8 cellular contexts compared by ENCODE assay signal in the genomic region with DNA sequence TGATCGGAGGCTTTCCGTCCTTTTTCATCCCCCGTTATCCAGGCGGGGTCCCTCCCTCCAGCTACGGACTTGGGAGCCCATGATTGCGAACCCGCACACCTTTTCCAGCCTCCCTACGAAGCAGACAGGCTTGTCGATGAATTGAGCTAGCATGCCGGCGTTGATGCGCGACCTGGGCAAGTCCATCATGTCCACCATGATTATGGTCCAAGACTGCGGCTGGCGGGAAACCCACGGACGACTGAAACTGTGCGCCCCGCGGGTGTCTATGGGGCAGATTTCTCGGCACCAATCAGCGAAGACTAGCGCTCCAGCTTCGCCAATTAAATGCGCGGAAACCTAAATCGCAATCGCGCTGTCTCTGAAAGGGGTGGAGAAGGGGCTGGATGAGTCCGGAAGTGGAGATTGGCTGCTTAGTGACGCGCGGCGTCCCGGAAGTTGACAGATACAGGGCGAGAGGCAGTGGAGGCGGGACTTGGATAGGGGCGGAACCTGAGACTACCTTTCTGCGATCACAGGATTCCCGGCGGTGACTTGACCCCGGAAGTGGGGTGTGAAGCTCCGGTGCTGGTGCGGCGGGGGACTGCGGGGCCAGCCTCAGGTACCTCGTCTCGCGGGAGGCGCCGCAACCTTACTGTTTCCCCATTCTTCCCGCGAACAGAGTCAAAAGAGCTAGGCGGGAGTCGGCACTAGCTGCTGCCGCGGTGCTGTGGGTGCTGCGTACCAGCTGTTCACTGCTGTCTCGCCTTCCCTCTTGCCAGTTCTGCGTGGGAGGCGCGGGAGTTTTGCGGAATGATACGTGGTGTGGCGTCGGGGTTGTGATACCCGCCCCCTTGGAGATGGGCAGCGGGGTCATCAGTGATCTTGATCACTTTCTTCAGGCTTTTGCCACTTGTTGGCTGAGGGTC. TPM values are rescaled to one million over a fixed set of nuclear protein-coding genes. Genes with fewer than 3 reads are reported as not detected.
A peak's percentile ranks its signal among the peaks of the same experiment; 100 is the strongest.
DNase-seq lines count a peak whose midpoint lies in the region; ATAC-seq and TF ChIP-seq lines count a peak whose summit lies in the region.

A gene (plus strand): TSS at position 532 of the 908 bp plus-strand sequence. CDS start 32,620 bp downstream, outside the sequence.

- no peaks in the 10 kb centered on the region for H3K4me1 ChIP-seq in RWPE2 (ENCODE audit: insufficient read depth, poor library complexity, severe bottlenecking)

- H3K27ac Mint-ChIP-seq in activated T-helper 2 cell treated with anti-CD3 and anti-CD28 coated beads, Interferon-gamma antibody, Interleukin-2, Interleukin-4, amounts not matched to agents 10 μg/mL and 5 μg/mL and 100 μg/mL, durations not matched to agents 14 hours and 24 hours and 36 hours, result peak within 1 kb of the TSS; percentile 99
- H3K27ac Mint-ChIP-seq in naive thymus-derived CD8-positive, alpha-beta T cell, result peak within 1 kb of the TSS; percentile 94 to 100 (median 98)

- peaks cover 31% of the 10 kb centered on the region for H3K4me1 Mint-ChIP-seq in activated T-helper 2 cell treated with anti-CD3 and anti-CD28 coated beads, Interferon-gamma antibody, Interleukin-2, Interleukin-4, amounts not matched to agents 10 μg/mL and 5 μg/mL and 100 μg/mL, durations not matched to agents 14 hours and 24 hours and 36 hours (ENCODE audit: low read depth)
- H3K4me1 Mint-ChIP-seq in naive thymus-derived CD8-positive, alpha-beta T cell, result peaks cover 16 to 55% (median 50%) of the 10 kb centered on the region in 4 donors

- intact Hi-C loops in activated T-helper 2 cell treated with anti-CD3 and anti-CD28 coated beads, Interferon-gamma antibody, Interleukin-2, Interleukin-4, amounts not matched to agents 10 μg/mL and 5 μg/mL and 100 μg/mL, durations not matched to agents 14 hours and 24 hours and 36 hours (cut with micrococcal nuclease), result loop anchor here (1.0 to 2.0 kb wide), 12 partner anchors 13 to 593 kb away; a partner anchor contains a TSS

- ATAC-seq in RWPE2 (ENCODE audit: low read depth), result peak; percentile 96
- peak; percentile 87 to 88 for ATAC-seq in naive thymus-derived CD8-positive, alpha-beta T cell

- POLR2A ChIA-PET in naive thymus-derived CD8-positive, alpha-beta T cell (lab: Charles Lee), result interaction anchor here (0.6 to 2.8 kb wide), 13 partner anchors 11 to 579 kb away, joined by 3 to 35 read pairs (median 4); a partner anchor contains a TSS

- no peaks in the 10 kb centered on the region for H3K9me3 ChIP-seq in RWPE2 (ENCODE audit: severe bottlenecking)

- no peaks in the 10 kb centered on the region for H3K9me3 Mint-ChIP-seq in activated T-helper 2 cell treated with anti-CD3 and anti-CD28 coated beads, Interferon-gamma antibody, Interleukin-2, Interleukin-4, amounts not matched to agents 10 μg/mL and 5 μg/mL and 100 μg/mL, durations not matched to agents 14 hours and 24 hours and 36 hours
- H3K9me3 Mint-ChIP-seq in naive thymus-derived CD8-positive, alpha-beta T cell, result no peaks in the 10 kb centered on the region

- DNase-seq in EH (ENCODE audit: low read depth), result peak; percentile 99
- DNase-seq in H4 (ENCODE audit: low spot score), result peak; percentile 100
- peak; percentile 100 for DNase-seq in LoVo (ENCODE audit: low spot score)
- DNase-seq in RWPE2 (ENCODE audit: low spot score), result peak; percentile 99
- DNase-seq in activated T-helper 2 cell treated with anti-CD3 and anti-CD28 coated beads, Interferon-gamma antibody, Interleukin-2, Interleukin-4, amounts not matched to agents 10 μg/mL and 5 μg/mL and 100 μg/mL, durations not matched to agents 14 hours and 24 hours and 36 hours (ENCODE audit: low spot score), result peak; percentile 99
- DNase-seq in fibroblast of mammary gland (ENCODE audit: low read depth), result peak; percentile 98
- DNase-seq in naive thymus-derived CD8-positive, alpha-beta T cell, result peak; percentile 87 to 99 (median 99)
- DNase-seq in stimulated activated naive CD4-positive, alpha-beta T cell (lab: John Stamatoyannopoulos, UW), result peak; percentile 93 to 100 (median 98)

- H3K27me3 Mint-ChIP-seq in activated T-helper 2 cell treated with anti-CD3 and anti-CD28 coated beads, Interferon-gamma antibody, Interleukin-2, Interleukin-4, amounts not matched to agents 10 μg/mL and 5 μg/mL and 100 μg/mL, durations not matched to agents 14 hours and 24 hours and 36 hours (ENCODE audit: low read depth), result no peaks in the 10 kb centered on the region
- no peaks in the 10 kb centered on the region for H3K27me3 Mint-ChIP-seq in naive thymus-derived CD8-positive, alpha-beta T cell

- no peaks in the 10 kb centered on the region for H3K27me3 ChIP-seq in RWPE2 (ENCODE audit: insufficient read depth, poor library complexity, severe bottlenecking)

- peak within 1 kb of the TSS; percentile 94 for H3K4me3 Mint-ChIP-seq in activated T-helper 2 cell treated with anti-CD3 and anti-CD28 coated beads, Interferon-gamma antibody, Interleukin-2, Interleukin-4, amounts not matched to agents 10 μg/mL and 5 μg/mL and 100 μg/mL, durations not matched to agents 14 hours and 24 hours and 36 hours (ENCODE audit: low read depth)
- H3K4me3 Mint-ChIP-seq in naive thymus-derived CD8-positive, alpha-beta T cell, result peak within 1 kb of the TSS; percentile 90 to 99 (median 97)

- peaks cover 62% of the 10 kb centered on the region for H3K36me3 Mint-ChIP-seq in activated T-helper 2 cell treated with anti-CD3 and anti-CD28 coated beads, Interferon-gamma antibody, Interleukin-2, Interleukin-4, amounts not matched to agents 10 μg/mL and 5 μg/mL and 100 μg/mL, durations not matched to agents 14 hours and 24 hours and 36 hours (ENCODE audit: low read depth)
- peaks cover under 1 to 31% (median 10%) of the 10 kb centered on the region in 3 donors for H3K36me3 Mint-ChIP-seq in naive thymus-derived CD8-positive, alpha-beta T cell

- H3K4me3 ChIP-seq in RWPE2 (ENCODE audit: severe bottlenecking) (peak within 1 kb of the TSS; percentile 58), fibroblast of mammary gland (ENCODE audit: control insufficient read depth, low read depth, low read length) (peak within 1 kb of the TSS; percentile 99)

- peaks cover 19% of the 10 kb centered on the region for H3K36me3 ChIP-seq in RWPE2 (ENCODE audit: low read depth)

- peak within 1 kb of the TSS; percentile 46 for H3K27ac ChIP-seq in RWPE2 (ENCODE audit: poor library complexity, severe bottlenecking)

- TF ChIP-seq CTCF in RWPE2 (IDR thresholded peaks at IDR 0.05; ENCODE audit: poor library complexity, severe bottlenecking) (no peak), fibroblast of mammary gland (conservative IDR thresholded peaks at IDR 0.05; ENCODE audit: control insufficient read depth, insufficient read depth, low read depth, low read length) (no peak)

RNA-seq across cellular contexts. Expression of the gene that starts here (rescaled TPM):
- total RNA-seq in H4 (2014; rRNA removed; shearing (Covaris generic)), result 46.4 and 65.9 TPM in 2 replicates
- total RNA-seq in activated T-helper 2 cell treated with anti-CD3 and anti-CD28 coated beads, Interferon-gamma antibody, Interleukin-2, Interleukin-4, amounts not matched to agents 10 μg/mL and 5 μg/mL and 100 μg/mL, durations not matched to agents 14 hours and 24 hours and 36 hours, result 16.0 and 18.9 TPM in 2 replicates
- total RNA-seq in naive thymus-derived CD8-positive, alpha-beta T cell, result 10 to 100 TPM; 18.4 to 20.1 TPM
- polyA plus RNA-seq in naive thymus-derived CD8-positive, alpha-beta T cell, result 10 to 100 TPM; 25.9 to 35.5 (median 27.4) TPM

Comparison
In these comparisons a context has a peak if more than half of its experiments do, and no peak if none do; other contexts are left out.
1. Peak in every context shown above with its lines: DNase-seq, ATAC-seq, H3K4me3 ChIP-seq and H3K27ac ChIP-seq.